Comparison of ENCODE assay signal across 7 cellular contexts in genomic region chr11:117819096-117820040, GRCh38. TPM values are rescaled to one million over a fixed set of nuclear protein-coding genes. Genes with fewer than 3 reads are reported as not detected.
A peak's percentile ranks its signal among the peaks of the same experiment; 100 is the strongest.
DNase-seq lines count a peak whose midpoint lies in the region; ATAC-seq, FAIRE-seq and TF ChIP-seq lines count a peak whose summit lies in the region.

No MANE protein-coding gene starts in this region.

- H2AFZ ChIP-seq in endothelial cell of umbilical vein (ENCODE audit: low read depth, low read length) (no peak overlapping the region), neural cell (ENCODE audit: low read depth, low read length) (no peak overlapping the region)

- dilution Hi-C loops in endothelial cell of umbilical vein (cut with MboI; ENCODE audit: extremely low pct_ligation_motif_present, low sequenced_read_pairs), result no loop called here

- no peak overlapping the region for H3K4me3 ChIP-seq in endothelial cell of umbilical vein (replicated peaks in 1 of 3; ENCODE audit: insufficient read depth in 1 of 3, low read depth in 1 of 3, low read length in 3 of 3)
- H3K4me3 ChIP-seq in neural cell (ENCODE audit: low read length), result no peak overlapping the region

- intact Hi-C loops in endothelial cell of umbilical vein (cut with micrococcal nuclease), result loop anchor here (1.0 to 10.0 kb wide), 5 partner anchors 25 to 585 kb away; partner anchors contain the start of genes PCSK7 and RNF214

- H3K27me3 ChIP-seq in endothelial cell of umbilical vein (ENCODE audit: control insufficient read depth in 2 of 2, insufficient read depth in 2 of 2, low read length in 2 of 2), result no peaks in the 10 kb centered on the region
- H3K27me3 ChIP-seq in neural cell (ENCODE audit: insufficient read depth, low read depth, low read length), result no peaks in the 10 kb centered on the region

- TF ChIP-seq POLR2A in endothelial cell of umbilical vein (IDR thresholded peaks at IDR 0.05; ENCODE audit: low read depth, low read length), result no peak

- H3K4me2 ChIP-seq in endothelial cell of umbilical vein (ENCODE audit: insufficient read depth, low read length) (no peak overlapping the region), neural cell (ENCODE audit: low read length) (no peak overlapping the region)

- no peaks in the 10 kb centered on the region for H4K20me1 ChIP-seq in endothelial cell of umbilical vein (replicated peaks; ENCODE audit: control insufficient read depth, extremely low read depth, insufficient read depth, low read length)
- H4K20me1 ChIP-seq in neural cell (ENCODE audit: insufficient read depth), result no peaks in the 10 kb centered on the region

- no peak for ATAC-seq in GM19023 (IDR thresholded peaks at IDR 0.05; ENCODE audit: unreplicated experiment)

- TF ChIP-seq EP300 in neural cell (conservative IDR thresholded peaks at IDR 0.05; ENCODE audit: poor library complexity, severe bottlenecking), result no peak

- no TSS peak for BruUV-seq in endothelial cell of umbilical vein (replicated peaks; lab: Mats Ljungman, UMichigan)

- H3K36me3 ChIP-seq in KOPT-K1 (ENCODE audit: insufficient read depth, low read length) (peaks cover 43% of the 10 kb centered on the region), endothelial cell of umbilical vein (ENCODE audit: control insufficient read depth in 2 of 2, extremely low read depth in 1 of 2, insufficient read depth in 2 of 2, low read length in 2 of 2) (no peaks in the 10 kb centered on the region), neural cell (ENCODE audit: insufficient read depth, low read length) (no peaks in the 10 kb centered on the region)

- H3K9ac ChIP-seq in endothelial cell of umbilical vein (replicated peaks; ENCODE audit: extremely low read depth, insufficient read depth, low read length) (no peak overlapping the region), neural cell (ENCODE audit: low read length) (no peak overlapping the region)

- H3K79me2 ChIP-seq in endothelial cell of umbilical vein (ENCODE audit: control insufficient read depth, insufficient read depth, low read length) (no peaks in the 10 kb centered on the region), neural cell (replicated peaks; ENCODE audit: insufficient read depth, low read length) (no peaks in the 10 kb centered on the region)

- H3K9me3 ChIP-seq in KOPT-K1 (ENCODE audit: insufficient read depth, low read length, poor library complexity, severe bottlenecking) (no peaks in the 10 kb centered on the region), endothelial cell of umbilical vein (replicated peaks; ENCODE audit: control insufficient read depth, insufficient read depth, low read length) (no peaks in the 10 kb centered on the region), neural cell (ENCODE audit: low read length) (no peaks in the 10 kb centered on the region)

- POLR2A ChIA-PET in endothelial cell of umbilical vein (lab: Charles Lee), result interaction anchor here (1.6 kb wide), 1 partner anchor 127 kb away, joined by 4 read pairs; no protein-coding TSS in a partner anchor

- in situ Hi-C loops in G401 (cut with HindIII; ENCODE audit: low sequenced_read_pairs), result no loop called here

- TF ChIP-seq RAD21 in neural cell (conservative IDR thresholded peaks at IDR 0.05), result peak; percentile 93

- TF ChIP-seq CTCF in endothelial cell of umbilical vein (IDR thresholded peaks at IDR 0.05; ENCODE audit: extremely low read depth in 1 of 2, insufficient read depth in 1 of 2, low read depth in 1 of 2, low read length in 2 of 2) (peak; percentile 79 to 85), neural cell (IDR thresholded peaks at IDR 0.05; ENCODE audit: poor library complexity, severe bottlenecking) (peak; percentile 90)

- peak; percentile 75 for DNase-seq in ELR (ENCODE audit: low read depth)
- DNase-seq in SHP77 treated with DMSO at 0.1 percent for 48 hours (lab: John Stamatoyannopoulos, UW), result peak; percentile 37
- peak; percentile 80 for DNase-seq in endothelial cell of umbilical vein (ENCODE audit: low read depth, low spot score)
- DNase-seq in G401 (ENCODE audit: low spot score), result no peak

- no peaks in the 10 kb centered on the region for H3K9me1 ChIP-seq in endothelial cell of umbilical vein (replicated peaks; ENCODE audit: control insufficient read depth, extremely low read depth, insufficient read depth, low read length)

- no peaks in the 10 kb centered on the region for H3K9me2 ChIP-seq in neural cell (ENCODE audit: insufficient read depth, low read length)

- CTCF ChIA-PET in endothelial cell of umbilical vein (lab: Charles Lee), result interaction anchor here (0.7 to 12.2 kb wide), 30 partner anchors 9 to 394 kb away, joined by 3 to 520 read pairs (median 5); partner anchors contain the start of genes IL10RA and TMPRSS13

- no peaks in the 10 kb centered on the region for H3F3A ChIP-seq in neural cell (ENCODE audit: insufficient read depth, low read length, poor library complexity, severe bottlenecking)

- FAIRE-seq in endothelial cell of umbilical vein (lab: Jason Lieb, UNC), result peak; percentile 87

- peaks cover 30% of the 10 kb centered on the region for H3K4me1 ChIP-seq in endothelial cell of umbilical vein (ENCODE audit: control insufficient read depth, extremely low read depth, insufficient read depth, low read length)

- H3K27ac ChIP-seq in KOPT-K1 (ENCODE audit: low read depth, low read length, poor library complexity, severe bottlenecking) (peak overlapping the region; percentile 60), endothelial cell of umbilical vein (ENCODE audit: insufficient read depth, low read depth, low read length) (peak overlapping the region; percentile 65), neural cell (ENCODE audit: low read length) (no peak overlapping the region)

TF ChIP-seq in endothelial cell of umbilical vein, 7 proteins besides CTCF, POLR2A, EP300 and RAD21:
- no peak for TF ChIP-seq GATA2 (IDR thresholded peaks at IDR 0.05; ENCODE audit: insufficient read depth, insufficient read length, low read depth, low read length)
- TF ChIP-seq EZH2 (IDR thresholded peaks at IDR 0.05; ENCODE audit: borderline replicate concordance, low read depth, low read length, severe bottlenecking), result no peak
- no peak for TF ChIP-seq FOS (IDR thresholded peaks at IDR 0.05; ENCODE audit: borderline replicate concordance, insufficient read depth, low read length)
- TF ChIP-seq MYC (IDR thresholded peaks at IDR 0.05; ENCODE audit: low read depth, low read length), result no peak

TF ChIP-seq in neural cell, 6 proteins besides CTCF, POLR2A, EP300 and RAD21:
- TF ChIP-seq SMC3 (conservative IDR thresholded peaks at IDR 0.05; ENCODE audit: poor library complexity) (peak; percentile 96), MXI1 (conservative IDR thresholded peaks at IDR 0.05; ENCODE audit: poor library complexity, severe bottlenecking) (no peak)

RNA-seq across cellular contexts. Expression of gene FXYD2, which starts 5.2 kb away (rescaled TPM):
- 0.72 and 1.8 TPM in 2 replicates for total RNA-seq in endothelial cell of umbilical vein
- polyA plus RNA-seq in endothelial cell of umbilical vein, result 0.99 and 1.9 TPM in 2 replicates
- polyA plus RNA-seq in endothelial cell of umbilical vein (2011; cell fraction: cytosol; rRNA removed), result 1.1 TPM in 2 replicates
- polyA plus RNA-seq in endothelial cell of umbilical vein (2011; cell fraction: nucleus; rRNA removed), result 0.24 and 0.48 TPM in 2 replicates
- 1.3 and 1.7 TPM in 2 replicates for polyA plus RNA-seq in endothelial cell of umbilical vein (2012)
- polyA minus RNA-seq in endothelial cell of umbilical vein, result 0.58 and 1.1 TPM in 2 replicates
- polyA minus RNA-seq in endothelial cell of umbilical vein (2011; cell fraction: cytosol; rRNA and poly(A)+ RNA removed), result not detected
- polyA minus RNA-seq in endothelial cell of umbilical vein (2011; cell fraction: nucleus; rRNA and poly(A)+ RNA removed), result 1.1 TPM in 1 of 2 replicates, not detected in the other
- 1.9 and 4.8 TPM in 2 replicates for polyA plus RNA-seq in neural cell
- 2.9 and 3.4 TPM in 2 replicates for polyA minus RNA-seq in neural cell
- not detected in 2 replicates for total RNA-seq in G401 (2014; rRNA removed; shearing (Covaris generic))

RNA-seq across cellular contexts. Expression of gene DSCAML1, which starts 22.4 kb away (rescaled TPM):
- total RNA-seq in endothelial cell of umbilical vein, result not detected in 2 replicates
- polyA plus RNA-seq in endothelial cell of umbilical vein, result not detected in 2 replicates
- not detected in 2 replicates for polyA plus RNA-seq in endothelial cell of umbilical vein (2011; cell fraction: cytosol; rRNA removed)
- polyA plus RNA-seq in endothelial cell of umbilical vein (2011; cell fraction: nucleus; rRNA removed), result not detected in 2 replicates
- not detected in 2 replicates for polyA plus RNA-seq in endothelial cell of umbilical vein (2012)
- not detected in 2 replicates for polyA minus RNA-seq in endothelial cell of umbilical vein
- polyA minus RNA-seq in endothelial cell of umbilical vein (2011; cell fraction: cytosol; rRNA and poly(A)+ RNA removed), result not detected
- polyA minus RNA-seq in endothelial cell of umbilical vein (2011; cell fraction: nucleus; rRNA and poly(A)+ RNA removed), result not detected in 2 replicates
- 0.86 and 1.3 TPM in 2 replicates for polyA plus RNA-seq in neural cell
- 2.2 and 2.4 TPM in 2 replicates for polyA minus RNA-seq in neural cell
- total RNA-seq in G401 (2014; rRNA removed; shearing (Covaris generic)), result not detected in 2 replicates

RNA-seq across cellular contexts. Expression of gene FXYD6, which starts 57.1 kb away (rescaled TPM):
- total RNA-seq in endothelial cell of umbilical vein, result 1.9 and 8.7 TPM in 2 replicates
- 1.4 and 2.0 TPM in 2 replicates for polyA plus RNA-seq in endothelial cell of umbilical vein
- polyA plus RNA-seq in endothelial cell of umbilical vein (2011; cell fraction: cytosol; rRNA removed), result 1.5 and 2.0 TPM in 2 replicates
- 0.85 and 1.0 TPM in 2 replicates for polyA plus RNA-seq in endothelial cell of umbilical vein (2011; cell fraction: nucleus; rRNA removed)
- polyA plus RNA-seq in endothelial cell of umbilical vein (2012), result 0.78 TPM in 1 of 2 replicates, not detected in the other
- polyA minus RNA-seq in endothelial cell of umbilical vein, result 0.68 and 1.2 TPM in 2 replicates
- polyA minus RNA-seq in endothelial cell of umbilical vein (2011; cell fraction: cytosol; rRNA and poly(A)+ RNA removed), result not detected
- 0.24 TPM in 2 replicates for polyA minus RNA-seq in endothelial cell of umbilical vein (2011; cell fraction: nucleus; rRNA and poly(A)+ RNA removed)
- 218 and 259 TPM in 2 replicates for polyA plus RNA-seq in neural cell
- 169 and 170 TPM in 2 replicates for polyA minus RNA-seq in neural cell
- not detected in 2 replicates for total RNA-seq in G401 (2014; rRNA removed; shearing (Covaris generic))
